Comparison of ENCODE assay signal across 8 cellular contexts in the genomic region with DNA sequence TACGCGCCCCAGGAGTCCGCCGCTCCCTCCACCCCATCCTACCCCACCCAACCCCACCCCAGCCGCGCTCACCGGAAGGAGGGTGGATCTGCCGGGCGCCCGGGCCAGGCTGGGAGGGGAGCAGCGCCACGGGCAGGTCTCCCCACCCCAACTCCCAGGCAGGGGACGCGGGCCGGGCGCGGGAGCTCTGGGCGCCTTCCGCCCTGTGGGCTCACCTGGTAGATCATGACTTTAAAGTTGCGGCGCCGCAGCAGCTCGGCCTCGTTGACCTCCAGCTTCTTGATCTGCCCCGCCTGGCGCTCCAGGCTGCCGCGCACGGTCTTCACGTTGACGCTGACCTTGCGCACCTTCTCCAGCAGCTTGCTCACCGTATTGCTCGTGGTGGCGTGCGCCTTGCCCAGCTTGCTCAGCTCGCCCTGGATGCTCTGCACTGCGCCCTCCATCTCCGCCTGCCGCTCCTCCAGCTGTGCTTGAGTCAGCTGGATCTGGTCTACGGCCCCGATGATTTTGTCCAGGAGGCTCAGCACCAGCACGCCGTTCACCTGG. TPM values are rescaled to one million over a fixed set of nuclear protein-coding genes. Genes with fewer than 3 reads are reported as not detected.
A peak's percentile ranks its signal among the peaks of the same experiment; 100 is the strongest.
DNase-seq lines count a peak whose midpoint lies in the region; ATAC-seq, FAIRE-seq and TF ChIP-seq lines count a peak whose summit lies in the region.

No MANE protein-coding gene starts in this region.

- CTCF ChIA-PET in Panc1 (lab: Charles Lee) = interaction anchor here (0.6 to 0.9 kb wide), 2 partner anchors 20 to 95 kb away, joined by 5 to 6 read pairs; no protein-coding TSS in a partner anchor

- FAIRE-seq in H54 (lab: Jason Lieb, UNC) = no peak

- H3K4me3 ChIP-seq in Panc1 (ENCODE audit: low read depth in 2 of 2, low read length in 2 of 2) = peak overlapping the region; percentile 62 to 88
- H3K4me3 ChIP-seq in body of pancreas = peak overlapping the region; percentile 14 to 42

- DNase-seq in GM03348 (ENCODE audit: low spot score) (peak; percentile 58), Panc1 (ENCODE audit: low read depth, low spot score) (no peak), body of pancreas (peak; percentile 33 to 48 (median 42)), kidney glomerular epithelial cell (lab: John Stamatoyannopoulos, UW) (peak; percentile 37), H54 (ENCODE audit: insufficient read length, low spot score) (no peak), COLO668 (lab: John Stamatoyannopoulos, UW; ENCODE audit: unreplicated experiment) (no peak)
- peak; percentile 53 for DNase-seq in stimulated activated CD8-positive, alpha-beta memory T cell treated with anti-CD3 and anti-CD28 coated beads, Interleukin-4, amount 100 ng/mL, for 48 hours

- H3K9me3 ChIP-seq in Panc1 (ENCODE audit: control insufficient read depth, insufficient read depth, low read depth, low read length) (no peaks in the 10 kb centered on the region), body of pancreas (no peaks in the 10 kb centered on the region)

- H3K36me3 ChIP-seq in Panc1 (ENCODE audit: control insufficient read depth, insufficient read depth, low read length) (no peaks in the 10 kb centered on the region; the same call in 1 of the 2 replicates), body of pancreas (replicated peaks in 1 of 2; ENCODE audit: insufficient read depth in 1 of 2, low read depth in 2 of 2) (no peaks in the 10 kb centered on the region)

- H3K27ac ChIP-seq in Panc1 (ENCODE audit: low read length) (peak overlapping the region; percentile 89), body of pancreas (peak overlapping the region; percentile 39 to 78 (median 68))

- intact Hi-C loops in Panc1 (cut with micrococcal nuclease; ENCODE audit: unreplicated experiment) = loop anchor here (10.0 kb wide), 1 partner anchor 102 kb away; no protein-coding TSS in a partner anchor
- intact Hi-C loops in body of pancreas (cut with DNase I) = no loop called here

- in situ Hi-C loops in Panc1 (cut with HindIII; ENCODE audit: low pct_unique_long_range_greater_than_20kb, low sequenced_read_pairs) = no loop called here

- TF ChIP-seq CTCF in Panc1 (IDR thresholded peaks at IDR 0.05) (no peak), body of pancreas (IDR thresholded peaks at IDR 0.05) (no peak)

- H3K4me1 ChIP-seq in Panc1 (ENCODE audit: control insufficient read depth, insufficient read depth, low read length) = peaks cover 26% of the 10 kb centered on the region
- peaks cover 19% of the 10 kb centered on the region for H3K4me1 ChIP-seq in body of pancreas

- WGBS in body of pancreas, 2 donors = 0 to 1% methylated on average over 3 to 37 of the region's 44 CpGs

- TSS peak; percentile 93 for BruUV-seq in Panc1 (replicated peaks; lab: Mats Ljungman, UMichigan)

- no peaks in the 10 kb centered on the region for H3K27me3 ChIP-seq in Panc1 (ENCODE audit: control insufficient read depth, insufficient read depth, low read length)
- H3K27me3 ChIP-seq in body of pancreas = peaks cover 0 to 4% of the 10 kb centered on the region in 2 donors

- ATAC-seq in Panc1 (peak; percentile 40), body of pancreas (peak; percentile 34), HG02981 (IDR thresholded peaks at IDR 0.05; ENCODE audit: unreplicated experiment) (no peak)

- POLR2A ChIA-PET in Panc1 (lab: Charles Lee) = interaction anchor here (0.7 to 1.1 kb wide), 3 partner anchors 11 to 86 kb away, joined by 3 to 5 read pairs (median 3); partner anchors contain the start of gene STAT3

- no peak for TF ChIP-seq POLR2A in body of pancreas (IDR thresholded peaks at IDR 0.05)
- no peak for TF ChIP-seq POLR2A in H54 (IDR thresholded peaks at IDR 0.05; ENCODE audit: low read depth, low read length)

RNA-seq across cellular contexts. Expression of gene CAVIN1, which starts 0.6 kb away (rescaled TPM):
- total RNA-seq in Panc1 (2021; ENCODE audit: unreplicated experiment) (315 TPM), body of pancreas (10 to 100 TPM; 63.3 to 75.8 TPM)
- polyA plus RNA-seq in Panc1 (2012; ENCODE audit: insufficient read length) = 283 TPM

RNA-seq across cellular contexts. Expression of gene STAT3, which starts 34.2 kb away (rescaled TPM):
- total RNA-seq in Panc1 (2021; ENCODE audit: unreplicated experiment) (287 TPM), body of pancreas (10 to 100 TPM; 79.4 to 99.5 TPM)
- polyA plus RNA-seq in Panc1 (2012; ENCODE audit: insufficient read length) = 210 TPM

RNA-seq across cellular contexts. Expression of gene ATP6V0A1, which starts 36.2 kb away (rescaled TPM):
- total RNA-seq in Panc1 (2021; ENCODE audit: unreplicated experiment) (53.4 TPM), body of pancreas (10 to 100 TPM; 35.5 to 71.5 TPM)
- polyA plus RNA-seq in Panc1 (2012; ENCODE audit: insufficient read length) = 42.5 TPM

Comparison
In these comparisons a context has a peak if more than half of its experiments do, and no peak if none do; other contexts are left out.
1. DNase-seq: peak in GM03348 (single experiment), body of pancreas (4 of 4), kidney glomerular epithelial cell (single experiment) and stimulated activated CD8-positive, alpha-beta memory T cell treated with anti-CD3 and anti-CD28 coated beads, Interleukin-4, amount 100 ng/mL, for 48 hours (single experiment); none in Panc1 (single experiment), H54 (single experiment) and COLO668 (single experiment).